ENCODE assay signal across 15 cellular contexts in genomic region chr13:110723598-110723997, GRCh38.
"Had no signal": no experiment of that assay in that cellular context is flagged by ENCODE, and none has a peak within 500 bp of the region (broad histone marks: within the 10 kb centered on the region; RNA-seq: fewer than 3 reads in every experiment).

No MANE protein-coding gene starts in this region.

- H3K9me3 Mint-ChIP-seq: activated CD4-positive, alpha-beta T cell treated with anti-CD3 and anti-CD28 coated beads, Interleukin-2, amount 10 ng/mL, durations not matched to agents 24 days and 14 days; dendritic cell treated with granulocyte-macrophage colony-stimulating factor and Interleukin-4, amounts not matched to agents 40 ng/mL and 50 ng/mL, for 4 days; naive thymus-derived CD4-positive, alpha-beta T cell; stimulated activated effector memory CD8-positive, alpha-beta T cell treated with anti-CD3 and anti-CD28 coated beads, Interleukin-12 subunit alpha, Interleukin-12 subunit beta, amount 100 ng/mL, for 72 hours had no signal

- H3K27me3 Mint-ChIP-seq: activated CD4-positive, alpha-beta T cell treated with anti-CD3 and anti-CD28 coated beads, Interleukin-2, amount 10 ng/mL, durations not matched to agents 24 days and 14 days; dendritic cell treated with granulocyte-macrophage colony-stimulating factor and Interleukin-4, amounts not matched to agents 40 ng/mL and 50 ng/mL, for 4 days; naive thymus-derived CD4-positive, alpha-beta T cell had no signal

- H3K36me3 ChIP-seq: prostate gland had no signal

- H3K4me3 ChIP-seq: prostate gland, right lobe of liver, SJCRH30 had no signal

- H3K27ac ChIP-seq: prostate gland, right lobe of liver, SJCRH30, WERI-Rb-1 had no signal

- H3K9me3 ChIP-seq: prostate gland, right lobe of liver, SJCRH30 had no signal

- H3K27ac Mint-ChIP-seq: activated CD4-positive, alpha-beta T cell treated with anti-CD3 and anti-CD28 coated beads, Interleukin-2, amount 10 ng/mL, durations not matched to agents 24 days and 14 days; dendritic cell treated with granulocyte-macrophage colony-stimulating factor and Interleukin-4, amounts not matched to agents 40 ng/mL and 50 ng/mL, for 4 days; stimulated activated effector memory CD8-positive, alpha-beta T cell treated with anti-CD3 and anti-CD28 coated beads, Interleukin-12 subunit alpha, Interleukin-12 subunit beta, amount 100 ng/mL, for 72 hours had no signal

- H3K4me1 ChIP-seq: prostate gland, right lobe of liver, SJCRH30 had no signal

- H3K4me3 Mint-ChIP-seq: activated CD4-positive, alpha-beta T cell treated with anti-CD3 and anti-CD28 coated beads, Interleukin-2, amount 10 ng/mL, durations not matched to agents 24 days and 14 days; dendritic cell treated with granulocyte-macrophage colony-stimulating factor and Interleukin-4, amounts not matched to agents 40 ng/mL and 50 ng/mL, for 4 days; stimulated activated effector memory CD8-positive, alpha-beta T cell treated with anti-CD3 and anti-CD28 coated beads, Interleukin-12 subunit alpha, Interleukin-12 subunit beta, amount 100 ng/mL, for 72 hours had no signal

- DNase-seq: activated CD4-positive, alpha-beta T cell treated with anti-CD3 and anti-CD28 coated beads, Interleukin-2, amount 10 ng/mL, durations not matched to agents 24 days and 14 days; activated effector memory CD4-positive, alpha-beta T cell treated with anti-CD3 and anti-CD28 coated beads, Interleukin-2, amount 50 U/mL, for 16 hours; central memory CD4-positive, alpha-beta T cell; hippocampal formation; kidney glomerular epithelial cell; naive thymus-derived CD4-positive, alpha-beta T cell; nucleus accumbens; right lobe of liver; SJCRH30; substantia nigra; trophoblast cell; WERI-Rb-1 had no signal

- H3K27me3 ChIP-seq: right lobe of liver, SJCRH30 had no signal
